Comparison of ENCODE assay signal across 1 cellular context in the genomic region with DNA sequence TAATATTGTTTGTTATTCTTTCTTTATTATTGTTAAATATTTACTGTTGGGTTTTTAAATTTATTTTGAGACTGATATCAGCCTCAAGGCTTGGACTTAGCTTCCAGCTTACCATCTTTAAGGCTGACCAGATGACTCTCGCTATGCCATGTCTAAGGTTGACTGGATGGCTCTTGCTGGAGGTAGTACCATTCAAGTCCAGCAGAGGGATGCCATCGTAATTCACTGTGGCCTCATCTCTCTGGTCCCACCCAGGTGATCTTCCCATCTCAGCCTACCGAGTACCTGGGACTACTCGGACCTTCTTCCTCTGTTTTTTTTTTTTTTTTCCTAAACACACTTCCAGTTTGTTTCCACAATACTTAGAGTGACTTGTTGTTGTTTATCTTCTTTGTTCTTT.
TF ChIP-seq lines count a peak whose summit lies in the region.

No MANE protein-coding gene starts in this region.

TF ChIP-seq in HepG2, 621 proteins besides CTCF, POLR2A, EP300 and RAD21:
- TF ChIP-seq NR3C1 (CRISPR knock-in tag; IDR thresholded peaks at IDR 0.05) = no peak
- TF ChIP-seq, protein P1, sequence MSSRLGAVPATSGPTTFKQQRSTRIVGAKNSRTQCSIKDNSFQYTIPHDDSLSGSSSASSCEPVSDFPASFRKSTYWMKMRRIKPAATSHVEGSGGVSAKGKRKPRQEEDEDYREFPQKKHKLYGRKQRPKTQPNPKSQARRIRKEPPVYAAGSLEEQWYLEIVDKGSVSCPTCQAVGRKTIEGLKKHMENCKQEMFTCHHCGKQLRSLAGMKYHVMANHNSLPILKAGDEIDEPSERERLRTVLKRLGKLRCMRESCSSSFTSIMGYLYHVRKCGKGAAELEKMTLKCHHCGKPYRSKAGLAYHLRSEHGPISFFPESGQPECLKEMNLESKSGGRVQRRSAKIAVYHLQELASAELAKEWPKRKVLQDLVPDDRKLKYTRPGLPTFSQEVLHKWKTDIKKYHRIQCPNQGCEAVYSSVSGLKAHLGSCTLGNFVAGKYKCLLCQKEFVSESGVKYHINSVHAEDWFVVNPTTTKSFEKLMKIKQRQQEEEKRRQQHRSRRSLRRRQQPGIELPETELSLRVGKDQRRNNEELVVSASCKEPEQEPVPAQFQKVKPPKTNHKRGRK (CRISPR knock-in tag; IDR thresholded peaks at IDR 0.05) = no peak
- TF ChIP-seq ZNF431 (CRISPR knock-in tag; IDR thresholded peaks at IDR 0.05; ENCODE audit: borderline replicate concordance, low read depth) = no peak
- TF ChIP-seq ZNF768 (CRISPR knock-in tag; IDR thresholded peaks at IDR 0.05) = no peak
- TF ChIP-seq CHD2 (IDR thresholded peaks at IDR 0.05; ENCODE audit: low read depth, low read length) = no peak
TF ChIP-seq in HepG2: peak in this region for 0.
